ENCODE assay signal across 8 cellular contexts in genomic region chr3:50089603-50089945, GRCh38. TPM values are rescaled to one million over a fixed set of nuclear protein-coding genes. Genes with fewer than 3 reads are reported as not detected.
DNase-seq lines count a peak whose midpoint lies in the region; ATAC-seq and TF ChIP-seq lines count a peak whose summit lies in the region.

No MANE protein-coding gene starts in this region.

- no peaks in the 10 kb centered on the region for H3F3A ChIP-seq in smooth muscle cell (ENCODE audit: low read depth)

- H3K27me3 ChIP-seq in BLaER1: no peaks in the 10 kb centered on the region
- no peaks in the 10 kb centered on the region for H3K27me3 ChIP-seq in iPS-15b (ENCODE audit: control insufficient read depth, insufficient read depth, low read length)
- no peaks in the 10 kb centered on the region for H3K27me3 ChIP-seq in smooth muscle cell (ENCODE audit: low read depth)

- H3K4me1 ChIP-seq in BLaER1 (peaks cover 22% of the 10 kb centered on the region), iPS-15b (ENCODE audit: control insufficient read depth, insufficient read depth, low read length) (no peaks in the 10 kb centered on the region), smooth muscle cell (ENCODE audit: low read depth) (peaks cover 11% of the 10 kb centered on the region)

- peak overlapping the region; percentile 96 for H3K27ac Mint-ChIP-seq in activated naive CD8-positive, alpha-beta T cell

- no peaks in the 10 kb centered on the region for H3K27me3 Mint-ChIP-seq in activated naive CD8-positive, alpha-beta T cell

- H3K27ac ChIP-seq in BLaER1 (peak overlapping the region; percentile 99), smooth muscle cell (ENCODE audit: low read depth) (peak overlapping the region; percentile 81)

- H3K4me3 Mint-ChIP-seq in activated naive CD8-positive, alpha-beta T cell: peak overlapping the region; percentile 96

- H3K79me2 ChIP-seq in smooth muscle cell (ENCODE audit: low read depth): peaks cover 52% of the 10 kb centered on the region

- H4K20me1 ChIP-seq in BLaER1: peaks cover 53% of the 10 kb centered on the region
- H4K20me1 ChIP-seq in smooth muscle cell (ENCODE audit: low read depth): peaks cover 50% of the 10 kb centered on the region

- no peak overlapping the region for H2AFZ ChIP-seq in smooth muscle cell (ENCODE audit: low read depth)

- H3K4me1 Mint-ChIP-seq in activated naive CD8-positive, alpha-beta T cell (ENCODE audit: low read depth): peaks cover 32% of the 10 kb centered on the region

- H3K9me3 ChIP-seq in BLaER1: no peaks in the 10 kb centered on the region; the same call in 1 of the 2 replicates
- H3K9me3 ChIP-seq in iPS-15b (ENCODE audit: control insufficient read depth, insufficient read depth, low read length): no peaks in the 10 kb centered on the region
- no peaks in the 10 kb centered on the region for H3K9me3 ChIP-seq in smooth muscle cell (replicated peaks; ENCODE audit: low read depth)

- ATAC-seq in HG02642 (IDR thresholded peaks at IDR 0.05; ENCODE audit: poor library complexity, unreplicated experiment): peak; percentile 10
- ATAC-seq in HG03442 (IDR thresholded peaks at IDR 0.05; ENCODE audit: unreplicated experiment): no peak

- WGBS in smooth muscle cell (ENCODE audit: low lambda C conversion rate): 4% methylated on average over 16 of the region's 16 CpGs

- H3K9me3 Mint-ChIP-seq in activated naive CD8-positive, alpha-beta T cell (ENCODE audit: low read depth): no peaks in the 10 kb centered on the region

- H3K9ac ChIP-seq in BLaER1 (peak overlapping the region; percentile 100), iPS-15b (ENCODE audit: low read depth, low read length) (peak overlapping the region; percentile 99), smooth muscle cell (ENCODE audit: low read depth) (peak overlapping the region; percentile 99)

- H3K36me3 ChIP-seq in BLaER1 (peaks cover 43% of the 10 kb centered on the region), iPS-15b (ENCODE audit: control insufficient read depth, insufficient read depth, low read length) (peaks cover 32% of the 10 kb centered on the region), smooth muscle cell (ENCODE audit: low read depth) (peaks cover 18% of the 10 kb centered on the region)

- peak overlapping the region; percentile 96 for H3K4me3 ChIP-seq in BLaER1
- peak overlapping the region; percentile 96 for H3K4me3 ChIP-seq in iPS-15b (ENCODE audit: low read depth, low read length)
- peak overlapping the region; percentile 73 for H3K4me3 ChIP-seq in smooth muscle cell

- DNase-seq in smooth muscle cell (lab: John Stamatoyannopoulos, UW; ENCODE audit: unreplicated experiment) (peak; percentile 8), NCI-H2107 (lab: John Stamatoyannopoulos, UW) (no peak), NCI-H1092 (lab: John Stamatoyannopoulos, UW) (no peak)

- H3K4me2 ChIP-seq in BLaER1: peak overlapping the region; percentile 79
- H3K4me2 ChIP-seq in smooth muscle cell: peak overlapping the region; percentile 90

- TF ChIP-seq CTCF in smooth muscle cell (IDR thresholded peaks at IDR 0.05; ENCODE audit: borderline replicate concordance, insufficient read depth, poor library complexity, severe bottlenecking): no peak

- H3K36me3 Mint-ChIP-seq in activated naive CD8-positive, alpha-beta T cell: peaks cover 14% of the 10 kb centered on the region

RNA-seq across cellular contexts. Expression of gene RBM5, which starts 0.9 kb away (rescaled TPM):
- 151 and 177 TPM in 2 replicates for total RNA-seq in smooth muscle cell
- polyA plus RNA-seq in smooth muscle cell: 56.0 and 67.6 TPM in 2 replicates
